8 cellular contexts compared by ENCODE assay signal in the genomic region with DNA sequence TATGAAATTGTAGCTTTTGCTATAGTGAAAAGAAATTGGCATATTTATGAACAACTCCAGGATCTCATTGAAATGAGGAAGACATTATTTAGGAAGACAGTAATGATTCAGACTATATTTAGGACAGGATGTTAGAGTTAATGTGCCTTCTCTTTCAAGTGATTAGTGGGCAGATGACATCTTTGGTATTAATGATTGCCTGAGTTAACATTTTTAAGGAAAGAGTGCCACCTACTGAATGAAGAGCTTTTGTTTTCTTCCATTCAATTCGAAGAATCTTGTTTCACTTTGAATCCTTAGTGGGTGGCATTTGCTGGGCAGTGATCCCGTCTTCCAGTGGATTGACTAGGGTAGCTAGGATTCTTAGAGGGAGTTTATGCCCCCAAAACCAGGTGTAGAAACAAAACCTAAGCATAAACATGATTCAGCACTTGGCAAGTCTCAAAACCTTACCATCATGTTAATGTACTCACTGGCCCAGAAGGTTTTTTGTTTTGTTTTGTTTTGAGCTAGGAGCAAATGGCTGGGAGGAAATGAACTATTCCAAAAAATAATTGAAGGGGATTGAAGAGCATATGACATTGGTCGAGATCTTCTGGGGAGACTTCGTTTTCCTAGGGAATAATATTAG. TPM values are rescaled to one million over a fixed set of nuclear protein-coding genes. Genes with fewer than 3 reads are reported as not detected.
DNase-seq lines count a peak whose midpoint lies in the region; ATAC-seq and TF ChIP-seq lines count a peak whose summit lies in the region.

No MANE protein-coding gene starts in this region.

- peak; percentile 57 to 62 (median 60) for TF ChIP-seq CTCF in ascending aorta (IDR thresholded peaks at IDR 0.05)

- H3K4me3 ChIP-seq in GM23248 (peak overlapping the region; percentile 71), ascending aorta (peak overlapping the region; percentile 12 to 38)

- peak overlapping the region; percentile 73 for H3K9ac ChIP-seq in GM23248

- no peaks in the 10 kb centered on the region for H3K9me2 ChIP-seq in GM23248 (ENCODE audit: insufficient read depth)

- peak; percentile 76 for ATAC-seq in stimulated activated effector memory CD8-positive, alpha-beta T cell treated with anti-CD3 and anti-CD28 coated beads, Interleukin-12 subunit alpha, Interleukin-12 subunit beta, amount 100 ng/mL, for 72 hours

- H3K27ac Mint-ChIP-seq in stimulated activated effector memory CD8-positive, alpha-beta T cell treated with anti-CD3 and anti-CD28 coated beads, Interleukin-12 subunit alpha, Interleukin-12 subunit beta, amount 100 ng/mL, for 72 hours: peak overlapping the region; percentile 89

- WGBS in GM23248 (ENCODE audit: low coverage in 1 of 2, low lambda C conversion rate in 2 of 2, missing lambda C conversion rate in 2 of 2), 2 experiments: 6 to 15% methylated on average over 4 of the region's 4 CpGs

- H4K20me1 ChIP-seq in GM23248 (ENCODE audit: insufficient read depth): no peaks in the 10 kb centered on the region

- H3K27ac ChIP-seq in GM23248 (peak overlapping the region; percentile 48), ascending aorta (peak overlapping the region; percentile 28 to 34)

- H3K4me3 Mint-ChIP-seq in stimulated activated effector memory CD8-positive, alpha-beta T cell treated with anti-CD3 and anti-CD28 coated beads, Interleukin-12 subunit alpha, Interleukin-12 subunit beta, amount 100 ng/mL, for 72 hours: peak overlapping the region; percentile 50

- H3K36me3 Mint-ChIP-seq in stimulated activated effector memory CD8-positive, alpha-beta T cell treated with anti-CD3 and anti-CD28 coated beads, Interleukin-12 subunit alpha, Interleukin-12 subunit beta, amount 100 ng/mL, for 72 hours: no peaks in the 10 kb centered on the region

- in situ Hi-C loops in GM23248 (cut with MboI): loop anchor here (5.0 to 25.0 kb wide), 2 partner anchors 566 to 851 kb away; a partner anchor contains a TSS

- H3K79me2 ChIP-seq in GM23248 (ENCODE audit: insufficient read depth): peaks cover 90% of the 10 kb centered on the region

- H3K9me3 ChIP-seq in GM23248 (ENCODE audit: low read depth): no peaks in the 10 kb centered on the region
- H3K9me3 ChIP-seq in ascending aorta: no peaks in the 10 kb centered on the region

- H3K27me3 ChIP-seq in GM23248 (replicated peaks; ENCODE audit: insufficient read depth) (no peaks in the 10 kb centered on the region), ascending aorta (no peaks in the 10 kb centered on the region)

- H3F3A ChIP-seq in GM23248 (ENCODE audit: insufficient read depth): peaks cover 14% of the 10 kb centered on the region

- H3K9me3 Mint-ChIP-seq in stimulated activated effector memory CD8-positive, alpha-beta T cell treated with anti-CD3 and anti-CD28 coated beads, Interleukin-12 subunit alpha, Interleukin-12 subunit beta, amount 100 ng/mL, for 72 hours: no peaks in the 10 kb centered on the region

- H2AFZ ChIP-seq in GM23248: peak overlapping the region; percentile 84

- H3K4me1 ChIP-seq in GM23248 (ENCODE audit: insufficient read depth): peaks cover 11% of the 10 kb centered on the region
- no peaks in the 10 kb centered on the region for H3K4me1 ChIP-seq in ascending aorta

- DNase-seq in NCI-H1436 (lab: John Stamatoyannopoulos, UW) (peak; percentile 53), NCI-H1436 treated with DMSO at 0.1 percent for 48 hours (lab: John Stamatoyannopoulos, UW) (no peak), GM23248 (peak; percentile 76), NCI-H460 (ENCODE audit: extremely low read depth, low read depth) (peak; percentile 55), ascending aorta (ENCODE audit: low spot score in 2 of 2) (no peak), iPS-NIHi11 (ENCODE audit: low spot score) (peak; percentile 17), 8988T (no peak)
- DNase-seq in stimulated activated effector memory CD8-positive, alpha-beta T cell treated with anti-CD3 and anti-CD28 coated beads, Interleukin-12 subunit alpha, Interleukin-12 subunit beta, amount 100 ng/mL, for 72 hours (ENCODE audit: low spot score in 2 of 2): no peak

- intact Hi-C loops in ascending aorta (cut with DNase I): loop anchor here (1.0 to 10.0 kb wide), 2 partner anchors 568 to 904 kb away; no protein-coding TSS in a partner anchor

- peak overlapping the region; percentile 91 for H3K4me2 ChIP-seq in GM23248 (ENCODE audit: unreplicated experiment)

- H3K36me3 ChIP-seq in GM23248 (ENCODE audit: low read depth) (no peaks in the 10 kb centered on the region), ascending aorta (no peaks in the 10 kb centered on the region)

- peaks cover 75% of the 10 kb centered on the region for H3K4me1 Mint-ChIP-seq in stimulated activated effector memory CD8-positive, alpha-beta T cell treated with anti-CD3 and anti-CD28 coated beads, Interleukin-12 subunit alpha, Interleukin-12 subunit beta, amount 100 ng/mL, for 72 hours

RNA-seq across cellular contexts. Expression of a gene that starts 23.2 kb away (rescaled TPM):
- 4.3 and 4.6 TPM in 2 replicates for total RNA-seq in GM23248 (2014; rRNA removed; shearing (Covaris generic))
- polyA plus RNA-seq in GM23248 (2016; fragmentation: Nextera tagmentation; extraction: Ambion mirVana): 1.7 and 1.8 TPM in 2 replicates
- 5.1 and 5.6 TPM in 2 replicates for total RNA-seq in NCI-H460 (2014; rRNA removed; shearing (Covaris generic))
- polyA plus RNA-seq in NCI-H460 (2014; cell fraction: nucleus; rRNA removed): 4.5 and 4.6 TPM in 2 replicates
- 14.7 TPM for total RNA-seq in ascending aorta

Comparison
In these comparisons a context has a peak if more than half of its experiments do, and no peak if none do; other contexts are left out.
1. DNase-seq: peak in NCI-H1436 (single experiment), GM23248 (single experiment), NCI-H460 (single experiment) and iPS-NIHi11 (single experiment); none in NCI-H1436 treated with DMSO at 0.1 percent for 48 hours (single experiment), ascending aorta (0 of 2), stimulated activated effector memory CD8-positive, alpha-beta T cell treated with anti-CD3 and anti-CD28 coated beads, Interleukin-12 subunit alpha, Interleukin-12 subunit beta, amount 100 ng/mL, for 72 hours (0 of 2) and 8988T (single experiment).